4 cellular contexts compared by ENCODE assay signal in genomic region chr5:137501226-137501625, GRCh38. TPM values are rescaled to one million over a fixed set of nuclear protein-coding genes. Genes with fewer than 3 reads are reported as not detected.
"Had no signal": no experiment of that assay in that cellular context is flagged by ENCODE, and none has a peak within 500 bp of the region (broad histone marks: within the 10 kb centered on the region; RNA-seq: fewer than 3 reads in every experiment).

No MANE protein-coding gene starts in this region.

- ATAC-seq: GM12878 had no signal

- H3K4me3 ChIP-seq: GM12878 had no signal

- DNase-seq: GDM1, GF-D8 had no signal

RNA-seq across cellular contexts. Expression of gene SPOCK1, which starts 2.1 kb away (rescaled TPM):
- total RNA-seq: G401 had no signal
